Comparison of ENCODE assay signal across 1 cellular context in genomic region chr12:27332407-27333310, GRCh38.
TF ChIP-seq lines count a peak whose summit lies in the region.

A gene with protein sequence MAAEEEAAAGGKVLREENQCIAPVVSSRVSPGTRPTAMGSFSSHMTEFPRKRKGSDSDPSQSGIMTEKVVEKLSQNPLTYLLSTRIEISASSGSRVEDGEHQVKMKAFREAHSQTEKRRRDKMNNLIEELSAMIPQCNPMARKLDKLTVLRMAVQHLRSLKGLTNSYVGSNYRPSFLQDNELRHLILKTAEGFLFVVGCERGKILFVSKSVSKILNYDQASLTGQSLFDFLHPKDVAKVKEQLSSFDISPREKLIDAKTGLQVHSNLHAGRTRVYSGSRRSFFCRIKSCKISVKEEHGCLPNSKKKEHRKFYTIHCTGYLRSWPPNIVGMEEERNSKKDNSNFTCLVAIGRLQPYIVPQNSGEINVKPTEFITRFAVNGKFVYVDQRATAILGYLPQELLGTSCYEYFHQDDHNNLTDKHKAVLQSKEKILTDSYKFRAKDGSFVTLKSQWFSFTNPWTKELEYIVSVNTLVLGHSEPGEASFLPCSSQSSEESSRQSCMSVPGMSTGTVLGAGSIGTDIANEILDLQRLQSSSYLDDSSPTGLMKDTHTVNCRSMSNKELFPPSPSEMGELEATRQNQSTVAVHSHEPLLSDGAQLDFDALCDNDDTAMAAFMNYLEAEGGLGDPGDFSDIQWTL (plus strand): TSS chr12:27332836. CDS start chr12:27333073, 237 bp downstream.

TF ChIP-seq in HEK293, 187 proteins besides CTCF, POLR2A, EP300 and RAD21 (continued from another document):
- TF ChIP-seq, protein P1, sequence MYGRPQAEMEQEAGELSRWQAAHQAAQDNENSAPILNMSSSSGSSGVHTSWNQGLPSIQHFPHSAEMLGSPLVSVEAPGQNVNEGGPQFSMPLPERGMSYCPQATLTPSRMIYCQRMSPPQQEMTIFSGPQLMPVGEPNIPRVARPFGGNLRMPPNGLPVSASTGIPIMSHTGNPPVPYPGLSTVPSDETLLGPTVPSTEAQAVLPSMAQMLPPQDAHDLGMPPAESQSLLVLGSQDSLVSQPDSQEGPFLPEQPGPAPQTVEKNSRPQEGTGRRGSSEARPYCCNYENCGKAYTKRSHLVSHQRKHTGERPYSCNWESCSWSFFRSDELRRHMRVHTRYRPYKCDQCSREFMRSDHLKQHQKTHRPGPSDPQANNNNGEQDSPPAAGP (tag by site-specific recombination; IDR thresholded peaks at IDR 0.05), result peak; percentile 40; the same call in 1 of the 2 replicates
- TF ChIP-seq ZEB2 (tag by site-specific recombination; IDR thresholded peaks at IDR 0.05) (peak; percentile 68; the same call in 1 of the 2 replicates), ZNF791 (tag by site-specific recombination; IDR thresholded peaks at IDR 0.05) (no peak), GLI4 (tag by site-specific recombination; IDR thresholded peaks at IDR 0.05) (no peak), ZNF18 (tag by site-specific recombination; IDR thresholded peaks at IDR 0.05) (no peak), KLF1 (tag by site-specific recombination; IDR thresholded peaks at IDR 0.05) (peak; percentile 83), ZNF677 (tag by site-specific recombination; IDR thresholded peaks at IDR 0.05) (no peak), ZNF670 (tag by site-specific recombination; IDR thresholded peaks at IDR 0.05; ENCODE audit: low read depth) (no peak), ZNF350 (tag by site-specific recombination; IDR thresholded peaks at IDR 0.05) (no peak), ZNF544 (tag by site-specific recombination; IDR thresholded peaks at IDR 0.05) (no peak), ZNF354C (tag by site-specific recombination; IDR thresholded peaks at IDR 0.05; ENCODE audit: borderline replicate concordance, low read depth) (no peak), ZNF138 (tag by site-specific recombination; IDR thresholded peaks at IDR 0.05; ENCODE audit: borderline replicate concordance) (no peak), ZNF645 (tag by site-specific recombination; IDR thresholded peaks at IDR 0.05) (no peak), ZSCAN23 (tag by site-specific recombination; IDR thresholded peaks at IDR 0.05) (no peak), ZXDB (tag by site-specific recombination; IDR thresholded peaks at IDR 0.05) (peak; percentile 93), IKZF3 (tag by site-specific recombination; IDR thresholded peaks at IDR 0.05) (no peak), ZNF529 (tag by site-specific recombination; IDR thresholded peaks at IDR 0.05; ENCODE audit: insufficient replicate concordance) (no peak), ZBTB17 (tag by site-specific recombination; IDR thresholded peaks at IDR 0.05) (peak; percentile 75), ZFP3 (tag by site-specific recombination; IDR thresholded peaks at IDR 0.05; ENCODE audit: low read depth) (no peak), ZNF548 (tag by site-specific recombination; IDR thresholded peaks at IDR 0.05) (no peak)
- TF ChIP-seq, protein P2, sequence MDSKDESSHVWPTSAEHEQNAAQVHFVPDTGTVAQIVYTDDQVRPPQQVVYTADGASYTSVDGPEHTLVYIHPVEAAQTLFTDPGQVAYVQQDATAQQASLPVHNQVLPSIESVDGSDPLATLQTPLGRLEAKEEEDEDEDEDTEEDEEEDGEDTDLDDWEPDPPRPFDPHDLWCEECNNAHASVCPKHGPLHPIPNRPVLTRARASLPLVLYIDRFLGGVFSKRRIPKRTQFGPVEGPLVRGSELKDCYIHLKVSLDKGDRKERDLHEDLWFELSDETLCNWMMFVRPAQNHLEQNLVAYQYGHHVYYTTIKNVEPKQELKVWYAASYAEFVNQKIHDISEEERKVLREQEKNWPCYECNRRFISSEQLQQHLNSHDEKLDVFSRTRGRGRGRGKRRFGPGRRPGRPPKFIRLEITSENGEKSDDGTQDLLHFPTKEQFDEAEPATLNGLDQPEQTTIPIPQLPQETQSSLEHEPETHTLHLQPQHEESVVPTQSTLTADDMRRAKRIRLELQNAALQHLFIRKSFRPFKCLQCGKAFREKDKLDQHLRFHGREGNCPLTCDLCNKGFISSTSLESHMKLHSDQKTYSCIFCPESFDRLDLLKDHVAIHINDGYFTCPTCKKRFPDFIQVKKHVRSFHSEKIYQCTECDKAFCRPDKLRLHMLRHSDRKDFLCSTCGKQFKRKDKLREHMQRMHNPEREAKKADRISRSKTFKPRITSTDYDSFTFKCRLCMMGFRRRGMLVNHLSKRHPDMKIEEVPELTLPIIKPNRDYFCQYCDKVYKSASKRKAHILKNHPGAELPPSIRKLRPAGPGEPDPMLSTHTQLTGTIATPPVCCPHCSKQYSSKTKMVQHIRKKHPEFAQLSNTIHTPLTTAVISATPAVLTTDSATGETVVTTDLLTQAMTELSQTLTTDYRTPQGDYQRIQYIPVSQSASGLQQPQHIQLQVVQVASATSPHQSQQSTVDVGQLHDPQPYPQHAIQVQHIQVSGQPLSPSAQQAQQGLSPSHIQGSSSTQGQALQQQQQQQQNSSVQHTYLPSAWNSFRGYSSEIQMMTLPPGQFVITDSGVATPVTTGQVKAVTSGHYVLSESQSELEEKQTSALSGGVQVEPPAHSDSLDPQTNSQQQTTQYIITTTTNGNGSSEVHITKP (tag by site-specific recombination; IDR thresholded peaks at IDR 0.05), result no peak
- TF ChIP-seq, protein P3, sequence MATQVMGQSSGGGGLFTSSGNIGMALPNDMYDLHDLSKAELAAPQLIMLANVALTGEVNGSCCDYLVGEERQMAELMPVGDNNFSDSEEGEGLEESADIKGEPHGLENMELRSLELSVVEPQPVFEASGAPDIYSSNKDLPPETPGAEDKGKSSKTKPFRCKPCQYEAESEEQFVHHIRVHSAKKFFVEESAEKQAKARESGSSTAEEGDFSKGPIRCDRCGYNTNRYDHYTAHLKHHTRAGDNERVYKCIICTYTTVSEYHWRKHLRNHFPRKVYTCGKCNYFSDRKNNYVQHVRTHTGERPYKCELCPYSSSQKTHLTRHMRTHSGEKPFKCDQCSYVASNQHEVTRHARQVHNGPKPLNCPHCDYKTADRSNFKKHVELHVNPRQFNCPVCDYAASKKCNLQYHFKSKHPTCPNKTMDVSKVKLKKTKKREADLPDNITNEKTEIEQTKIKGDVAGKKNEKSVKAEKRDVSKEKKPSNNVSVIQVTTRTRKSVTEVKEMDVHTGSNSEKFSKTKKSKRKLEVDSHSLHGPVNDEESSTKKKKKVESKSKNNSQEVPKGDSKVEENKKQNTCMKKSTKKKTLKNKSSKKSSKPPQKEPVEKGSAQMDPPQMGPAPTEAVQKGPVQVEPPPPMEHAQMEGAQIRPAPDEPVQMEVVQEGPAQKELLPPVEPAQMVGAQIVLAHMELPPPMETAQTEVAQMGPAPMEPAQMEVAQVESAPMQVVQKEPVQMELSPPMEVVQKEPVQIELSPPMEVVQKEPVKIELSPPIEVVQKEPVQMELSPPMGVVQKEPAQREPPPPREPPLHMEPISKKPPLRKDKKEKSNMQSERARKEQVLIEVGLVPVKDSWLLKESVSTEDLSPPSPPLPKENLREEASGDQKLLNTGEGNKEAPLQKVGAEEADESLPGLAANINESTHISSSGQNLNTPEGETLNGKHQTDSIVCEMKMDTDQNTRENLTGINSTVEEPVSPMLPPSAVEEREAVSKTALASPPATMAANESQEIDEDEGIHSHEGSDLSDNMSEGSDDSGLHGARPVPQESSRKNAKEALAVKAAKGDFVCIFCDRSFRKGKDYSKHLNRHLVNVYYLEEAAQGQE (tag by site-specific recombination; IDR thresholded peaks at IDR 0.05), result no peak; the same call in 1 of the 2 replicates
